In the genomic region with DNA sequence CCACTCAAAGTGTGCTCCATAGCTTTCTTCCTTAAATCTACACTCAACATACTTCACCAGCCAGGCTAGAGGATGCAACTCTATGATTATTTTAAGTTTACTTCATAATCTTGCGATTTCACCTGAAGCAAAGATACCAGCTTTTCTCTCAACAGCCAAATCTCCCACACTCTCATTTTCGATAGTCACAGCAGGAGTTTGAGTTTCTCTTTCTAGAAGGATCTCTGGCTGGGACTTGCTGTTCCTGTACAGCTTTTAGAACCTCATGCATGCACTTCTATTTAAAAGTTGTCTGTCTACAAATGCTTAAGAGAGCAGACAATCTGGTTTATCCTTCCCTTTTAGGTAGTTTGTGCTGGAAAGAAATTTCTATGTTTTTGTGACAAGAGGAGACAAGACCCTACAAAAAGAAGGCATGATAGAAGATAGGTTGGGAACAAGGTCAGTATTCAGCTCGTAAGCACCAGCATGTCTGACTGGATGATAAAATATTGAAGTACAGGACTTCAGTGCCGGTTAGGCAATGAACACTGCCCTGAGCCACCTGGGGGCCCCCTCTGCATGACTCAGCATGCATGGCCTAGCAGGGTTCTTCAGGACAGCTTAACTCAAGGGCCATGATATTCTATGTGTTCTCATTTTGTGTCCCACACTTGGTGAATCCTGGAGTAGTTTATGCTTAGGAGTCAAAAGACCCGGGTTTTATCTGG, we compare ENCODE assay signal across 8 cellular contexts.
DNase-seq lines count a peak whose midpoint lies in the region; ATAC-seq and TF ChIP-seq lines count a peak whose summit lies in the region.

No MANE protein-coding gene starts in this region.

- no peak overlapping the region for H3K4me2 ChIP-seq in mesendoderm (ENCODE audit: low read length)

- H3K4me3 ChIP-seq in BE2C (ENCODE audit: low read depth, low read length) = no peak overlapping the region
- no peak overlapping the region for H3K4me3 ChIP-seq in mesendoderm (ENCODE audit: low read length)

- H3K18ac ChIP-seq in mesendoderm (ENCODE audit: low read length) = no peak overlapping the region

- H3K23ac ChIP-seq in mesendoderm (ENCODE audit: low read length) = no peak overlapping the region

- no peak overlapping the region for H3K56ac ChIP-seq in mesendoderm (ENCODE audit: low read length)

- H3K36me3 Mint-ChIP-seq in immature natural killer cell = no peaks in the 10 kb centered on the region

- H2BK5ac ChIP-seq in mesendoderm (ENCODE audit: low read length) = no peak overlapping the region

- DNase-seq in BE2C = peak; percentile 5
- DNase-seq in T1000 (lab: John Stamatoyannopoulos, UW) = peak; percentile 0
- peak; percentile 12 for DNase-seq in mesendoderm
- no peak for DNase-seq in immature natural killer cell
- DNase-seq in COLO829 (ENCODE audit: low spot score) = no peak

- no peak overlapping the region for H2BK15ac ChIP-seq in mesendoderm (replicated peaks; ENCODE audit: low read depth)

- H2AK5ac ChIP-seq in mesendoderm (ENCODE audit: low read length) = no peak overlapping the region

- H3K9me3 ChIP-seq in BE2C = no peaks in the 10 kb centered on the region

- H3K9me3 Mint-ChIP-seq in immature natural killer cell = no peaks in the 10 kb centered on the region

- no peak overlapping the region for H3K27ac ChIP-seq in mesendoderm (ENCODE audit: low read depth, low read length)

- no peak overlapping the region for H3K4ac ChIP-seq in mesendoderm (ENCODE audit: low read depth, low read length)

- H4K5ac ChIP-seq in mesendoderm (ENCODE audit: low read length) = no peak overlapping the region

- H2BK120ac ChIP-seq in mesendoderm (ENCODE audit: low read depth, low read length) = no peak overlapping the region

- H3K36me3 ChIP-seq in BE2C = no peaks in the 10 kb centered on the region
- no peaks in the 10 kb centered on the region for H3K36me3 ChIP-seq in mesendoderm (ENCODE audit: control insufficient read depth, insufficient read depth, low read length)

- no peak overlapping the region for H3K9ac ChIP-seq in mesendoderm (ENCODE audit: low read length)

- WGBS in mesendoderm (ENCODE audit: extremely low coverage, insufficient coverage, low lambda C conversion rate) = no CpG with 5 or more reads among the region's 5 CpGs

- H3K4me1 ChIP-seq in BE2C (no peaks in the 10 kb centered on the region), mesendoderm (ENCODE audit: control insufficient read depth, low read depth, low read length) (no peaks in the 10 kb centered on the region)

- no peaks in the 10 kb centered on the region for H3K79me1 ChIP-seq in mesendoderm (ENCODE audit: low read length)

- H3K27ac Mint-ChIP-seq in immature natural killer cell = no peak overlapping the region

- H3K27me3 Mint-ChIP-seq in immature natural killer cell (ENCODE audit: low read depth in 3 of 3) = peaks cover 0 to 10% (median 2%) of the 10 kb centered on the region in 3 donors

- H3K27me3 ChIP-seq in BE2C (no peaks in the 10 kb centered on the region), mesendoderm (ENCODE audit: insufficient read depth, low read length, poor library complexity) (no peaks in the 10 kb centered on the region)

- H3K4me3 Mint-ChIP-seq in immature natural killer cell = peak overlapping the region in 1 of 5 donors; percentile 60

- H3K79me2 ChIP-seq in mesendoderm (ENCODE audit: control insufficient read depth, insufficient read depth, low read length) = no peaks in the 10 kb centered on the region

- peaks cover 24 to 39% of the 10 kb centered on the region in 2 donors for H3K4me1 Mint-ChIP-seq in immature natural killer cell

- 0 out of 2 replicates have a peak, but pooled peaks have one; percentile 15 for TF ChIP-seq CTCF in BE2C (IDR thresholded peaks at IDR 0.05; ENCODE audit: low read depth, low read length)

- no peak overlapping the region for H4K8ac ChIP-seq in mesendoderm (ENCODE audit: low read depth, low read length)

- ATAC-seq in GM18867 (IDR thresholded peaks at IDR 0.05; ENCODE audit: unreplicated experiment) (peak; percentile 63), HG03432 (IDR thresholded peaks at IDR 0.05; ENCODE audit: unreplicated experiment) (peak; percentile 49), HG02840 (IDR thresholded peaks at IDR 0.05; ENCODE audit: low FRiP score, unreplicated experiment) (no peak)

Comparison
In these comparisons a context has a peak if more than half of its experiments do, and no peak if none do; other contexts are left out.
1. DNase-seq: peak in BE2C (single experiment), T1000 (single experiment) and mesendoderm (single experiment); none in immature natural killer cell (0 of 3) and COLO829 (single experiment).